Comparison of ENCODE assay signal across 8 cellular contexts in genomic region chr5:119071573-119071874, GRCh38. TPM values are rescaled to one million over a fixed set of nuclear protein-coding genes. Genes with fewer than 3 reads are reported as not detected.
A peak's percentile ranks its signal among the peaks of the same experiment; 100 is the strongest.
DNase-seq lines count a peak whose midpoint lies in the region; ATAC-seq and TF ChIP-seq lines count a peak whose summit lies in the region.

No MANE protein-coding gene starts in this region.

- H3K4me3 Mint-ChIP-seq in activated T-cell treated with anti-CD3 and anti-CD28 coated beads, Interleukin-2, amount 50 U/mL, for 72 hours, result peak overlapping the region; percentile 95 to 97
- peak overlapping the region; percentile 89 to 100 (median 95) for H3K4me3 Mint-ChIP-seq in brain

- peak overlapping the region; percentile 84 for H3K4me3 ChIP-seq in lower lobe of right lung
- peak overlapping the region; percentile 68 to 88 (median 77) for H3K4me3 ChIP-seq in transverse colon

- ATAC-seq in activated T-cell treated with anti-CD3 and anti-CD28 coated beads, Interleukin-2, amount 50 U/mL, for 72 hours (replicated peaks in 1 of 2), result peak; percentile 10 to 16
- ATAC-seq in HG03378 (IDR thresholded peaks at IDR 0.05; ENCODE audit: unreplicated experiment) (peak; percentile 2), lower lobe of right lung (peak; percentile 46 to 49)

- H3K27me3 ChIP-seq in lower lobe of right lung (ENCODE audit: low read depth) (no peaks in the 10 kb centered on the region), transverse colon (no peaks in the 10 kb centered on the region)

- TF ChIP-seq EP300 in transverse colon (IDR thresholded peaks at IDR 0.05; ENCODE audit: low read depth), result no peak

- H3K36me3 Mint-ChIP-seq in activated T-cell treated with anti-CD3 and anti-CD28 coated beads, Interleukin-2, amount 50 U/mL, for 72 hours (ENCODE audit: insufficient read depth in 2 of 2), result peaks cover 1 to 2% of the 10 kb centered on the region in 2 donors
- peaks cover 3% of the 10 kb centered on the region for H3K36me3 Mint-ChIP-seq in brain

- peaks cover 35% of the 10 kb centered on the region for H3K4me1 Mint-ChIP-seq in activated T-cell treated with anti-CD3 and anti-CD28 coated beads, Interleukin-2, amount 50 U/mL, for 72 hours (ENCODE audit: low read depth)
- H3K4me1 Mint-ChIP-seq in brain, result peaks cover 50% of the 10 kb centered on the region

- intact Hi-C loops in lower lobe of right lung (cut with DNase I) (no loop called here), transverse colon (cut with DNase I; ENCODE audit: low total_unique reads) (no loop called here)

- H3K9me3 ChIP-seq in lower lobe of right lung, result no peaks in the 10 kb centered on the region
- no peaks in the 10 kb centered on the region for H3K9me3 ChIP-seq in transverse colon

- H3K27ac Mint-ChIP-seq in activated T-cell treated with anti-CD3 and anti-CD28 coated beads, Interleukin-2, amount 50 U/mL, for 72 hours, result peak overlapping the region; percentile 96
- peak overlapping the region; percentile 64 to 97 (median 90) for H3K27ac Mint-ChIP-seq in brain

- H3K9me3 Mint-ChIP-seq in activated T-cell treated with anti-CD3 and anti-CD28 coated beads, Interleukin-2, amount 50 U/mL, for 72 hours, result no peaks in the 10 kb centered on the region
- peaks cover 0 to 3% (median 0%) of the 10 kb centered on the region in 5 experiments for H3K9me3 Mint-ChIP-seq in brain

- no peak for DNase-seq in activated T-cell treated with anti-CD3 and anti-CD28 coated beads, Interleukin-2, amount 50 U/mL, for 72 hours
- no peak for DNase-seq in activated T-cell treated with anti-CD3 and anti-CD28 coated beads, Interleukin-2, amount 50 U/mL, for 48 hours
- no peak for DNase-seq in lower lobe of right lung
- DNase-seq in transverse colon, result no peak
- DNase-seq in ureter (ENCODE audit: low spot score), result no peak
- no peak for DNase-seq in stimulated activated CD4-positive, alpha-beta T cell treated with anti-CD3 and anti-CD28 coated beads, Interleukin-1b, Interleukin-23, amount 100 ng/mL, for 48 hours

- TF ChIP-seq CTCF in brain (conservative IDR thresholded peaks at IDR 0.05), result no peak
- TF ChIP-seq CTCF in lower lobe of right lung (IDR thresholded peaks at IDR 0.05), result no peak
- TF ChIP-seq CTCF in transverse colon (IDR thresholded peaks at IDR 0.05), result no peak

- TF ChIP-seq POLR2A in transverse colon (IDR thresholded peaks at IDR 0.05), result no peak

- H3K27me3 Mint-ChIP-seq in activated T-cell treated with anti-CD3 and anti-CD28 coated beads, Interleukin-2, amount 50 U/mL, for 72 hours (ENCODE audit: low read depth), result no peaks in the 10 kb centered on the region
- H3K27me3 Mint-ChIP-seq in brain, result peaks cover 10% of the 10 kb centered on the region

- H3K27ac ChIP-seq in lower lobe of right lung (peak overlapping the region; percentile 96), transverse colon (peak overlapping the region; percentile 94 to 98 (median 97))

- WGBS in transverse colon (ENCODE audit: low coverage in 1 of 2), 2 donors, result 0% methylated on average over 1 to 8 of the region's 18 CpGs

- in situ Hi-C loops in transverse colon (cut with MboI; ENCODE audit: low pct_ligation_motif_present in 1 of 4, low pct_unique_long_range_greater_than_20kb in 1 of 4, low sequenced_read_pairs in 3 of 4), result no loop called here

- peaks cover 43% of the 10 kb centered on the region for H3K4me1 ChIP-seq in lower lobe of right lung
- H3K4me1 ChIP-seq in transverse colon, result peaks cover 19 to 52% (median 30%) of the 10 kb centered on the region in 4 donors

- no peaks in the 10 kb centered on the region for H3K36me3 ChIP-seq in lower lobe of right lung
- no peaks in the 10 kb centered on the region for H3K36me3 ChIP-seq in transverse colon

RNA-seq across cellular contexts. Expression of gene DMXL1, which starts 0.6 kb away (rescaled TPM):
- 10 to 100 TPM; 34.8 to 43.6 TPM for total RNA-seq in activated T-cell treated with anti-CD3 and anti-CD28 coated beads, Interleukin-2, amount 50 U/mL, for 72 hours
- 7.6 TPM for polyA plus RNA-seq in brain (ENCODE audit: insufficient read depth, low read depth, low replicate concordance)
- 56.4 TPM for total RNA-seq in lower lobe of right lung
- 10 to 100 TPM; 44.6 to 84.8 (median 58.2) TPM for total RNA-seq in transverse colon
- total RNA-seq in ureter, result 62.9 TPM
